ENCODE assay signal across 1 cellular context in genomic region chr6:4124361-4124760, GRCh38.
TF ChIP-seq lines count a peak whose summit lies in the region.

No MANE protein-coding gene starts in this region.

TF ChIP-seq in HepG2, 621 proteins besides CTCF, POLR2A, EP300 and RAD21:
- TF ChIP-seq ZBTB44 (CRISPR knock-in tag; IDR thresholded peaks at IDR 0.05) = no peak
- TF ChIP-seq ZNF234 (CRISPR knock-in tag; conservative IDR thresholded peaks at IDR 0.05) = no peak
- TF ChIP-seq POGK (CRISPR knock-in tag; conservative IDR thresholded peaks at IDR 0.05) = no peak
- no peak for TF ChIP-seq GABPA (IDR thresholded peaks at IDR 0.05; ENCODE audit: low read depth, low read length)
- TF ChIP-seq GABPA (CRISPR knock-in tag; IDR thresholded peaks at IDR 0.05; ENCODE audit: low read depth) = no peak
- no peak for TF ChIP-seq HMGXB4 (CRISPR knock-in tag; IDR thresholded peaks at IDR 0.05; ENCODE audit: borderline replicate concordance in 1 of 2, low read depth in 1 of 2)
- no peak for TF ChIP-seq KDM3A (CRISPR knock-in tag; IDR thresholded peaks at IDR 0.05; ENCODE audit: low read depth)
- TF ChIP-seq GTF3A (CRISPR knock-in tag; conservative IDR thresholded peaks at IDR 0.05) = no peak
- TF ChIP-seq ZNF260 (CRISPR knock-in tag; IDR thresholded peaks at IDR 0.05; ENCODE audit: borderline replicate concordance, low read depth) = no peak
- TF ChIP-seq WIZ (CRISPR knock-in tag; IDR thresholded peaks at IDR 0.05) = no peak
- TF ChIP-seq PLRG1 (conservative IDR thresholded peaks at IDR 0.05) = no peak
- TF ChIP-seq ZHX1 (CRISPR knock-in tag; IDR thresholded peaks at IDR 0.05; ENCODE audit: low read depth) = no peak
- TF ChIP-seq ETV5 (CRISPR knock-in tag; IDR thresholded peaks at IDR 0.05; ENCODE audit: borderline replicate concordance) = no peak
- TF ChIP-seq ZEB1 (IDR thresholded peaks at IDR 0.05; ENCODE audit: insufficient replicate concordance, low read depth) = no peak
